1 cellular context compared by ENCODE assay signal in the genomic region with DNA sequence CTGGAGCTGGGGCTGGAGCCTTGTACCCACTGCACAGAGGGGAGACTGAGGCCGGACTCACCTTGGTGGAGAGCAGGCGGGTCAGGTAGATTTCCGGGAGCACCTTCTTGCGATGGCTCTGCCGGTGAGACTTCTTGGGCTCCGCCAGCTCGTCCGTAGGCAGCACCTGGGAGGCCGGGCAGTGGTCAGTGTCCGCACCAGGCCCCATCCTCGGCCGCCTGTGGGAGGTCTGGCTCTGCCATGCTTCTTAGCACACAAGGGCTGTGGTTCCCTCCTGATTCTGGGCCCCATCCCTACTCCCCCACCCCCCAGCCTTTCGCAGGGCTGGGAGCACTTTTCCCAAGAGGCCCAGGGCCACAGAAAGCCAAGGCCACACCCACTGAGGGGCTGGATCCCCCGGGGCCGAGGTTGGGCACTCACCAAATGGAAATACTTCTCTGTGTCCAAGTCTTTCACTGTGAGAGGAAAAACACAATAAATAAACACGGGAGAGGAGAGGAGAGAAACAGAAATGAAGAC.
TF ChIP-seq lines count a peak whose summit lies in the region.

No MANE protein-coding gene starts in this region.

TF ChIP-seq in WTC11, 78 proteins besides CTCF, POLR2A, EP300 and RAD21 (continued from another document):
- TF ChIP-seq, protein P1, sequence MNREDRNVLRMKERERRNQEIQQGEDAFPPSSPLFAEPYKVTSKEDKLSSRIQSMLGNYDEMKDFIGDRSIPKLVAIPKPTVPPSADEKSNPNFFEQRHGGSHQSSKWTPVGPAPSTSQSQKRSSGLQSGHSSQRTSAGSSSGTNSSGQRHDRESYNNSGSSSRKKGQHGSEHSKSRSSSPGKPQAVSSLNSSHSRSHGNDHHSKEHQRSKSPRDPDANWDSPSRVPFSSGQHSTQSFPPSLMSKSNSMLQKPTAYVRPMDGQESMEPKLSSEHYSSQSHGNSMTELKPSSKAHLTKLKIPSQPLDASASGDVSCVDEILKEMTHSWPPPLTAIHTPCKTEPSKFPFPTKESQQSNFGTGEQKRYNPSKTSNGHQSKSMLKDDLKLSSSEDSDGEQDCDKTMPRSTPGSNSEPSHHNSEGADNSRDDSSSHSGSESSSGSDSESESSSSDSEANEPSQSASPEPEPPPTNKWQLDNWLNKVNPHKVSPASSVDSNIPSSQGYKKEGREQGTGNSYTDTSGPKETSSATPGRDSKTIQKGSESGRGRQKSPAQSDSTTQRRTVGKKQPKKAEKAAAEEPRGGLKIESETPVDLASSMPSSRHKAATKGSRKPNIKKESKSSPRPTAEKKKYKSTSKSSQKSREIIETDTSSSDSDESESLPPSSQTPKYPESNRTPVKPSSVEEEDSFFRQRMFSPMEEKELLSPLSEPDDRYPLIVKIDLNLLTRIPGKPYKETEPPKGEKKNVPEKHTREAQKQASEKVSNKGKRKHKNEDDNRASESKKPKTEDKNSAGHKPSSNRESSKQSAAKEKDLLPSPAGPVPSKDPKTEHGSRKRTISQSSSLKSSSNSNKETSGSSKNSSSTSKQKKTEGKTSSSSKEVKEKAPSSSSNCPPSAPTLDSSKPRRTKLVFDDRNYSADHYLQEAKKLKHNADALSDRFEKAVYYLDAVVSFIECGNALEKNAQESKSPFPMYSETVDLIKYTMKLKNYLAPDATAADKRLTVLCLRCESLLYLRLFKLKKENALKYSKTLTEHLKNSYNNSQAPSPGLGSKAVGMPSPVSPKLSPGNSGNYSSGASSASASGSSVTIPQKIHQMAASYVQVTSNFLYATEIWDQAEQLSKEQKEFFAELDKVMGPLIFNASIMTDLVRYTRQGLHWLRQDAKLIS (CRISPR knock-in tag; IDR thresholded peaks at IDR 0.05; ENCODE audit: borderline replicate concordance) = no peak
- TF ChIP-seq ZNF232 (CRISPR knock-in tag; IDR thresholded peaks at IDR 0.05) (no peak), TCF7 (CRISPR knock-in tag; IDR thresholded peaks at IDR 0.05; ENCODE audit: low read depth) (no peak), JUN (CRISPR knock-in tag; IDR thresholded peaks at IDR 0.05) (no peak), MYBL2 (CRISPR knock-in tag; IDR thresholded peaks at IDR 0.05) (no peak), NR2C2 (CRISPR knock-in tag; IDR thresholded peaks at IDR 0.05) (no peak), MXD4 (CRISPR knock-in tag; IDR thresholded peaks at IDR 0.05; ENCODE audit: borderline replicate concordance) (no peak)
- TF ChIP-seq, protein P2, sequence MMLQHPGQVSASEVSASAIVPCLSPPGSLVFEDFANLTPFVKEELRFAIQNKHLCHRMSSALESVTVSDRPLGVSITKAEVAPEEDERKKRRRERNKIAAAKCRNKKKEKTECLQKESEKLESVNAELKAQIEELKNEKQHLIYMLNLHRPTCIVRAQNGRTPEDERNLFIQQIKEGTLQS (CRISPR knock-in tag; conservative IDR thresholded peaks at IDR 0.05) = no peak
TF ChIP-seq in WTC11: peak in this region for 0.
